ENCODE assay signal across 8 cellular contexts in the genomic region with DNA sequence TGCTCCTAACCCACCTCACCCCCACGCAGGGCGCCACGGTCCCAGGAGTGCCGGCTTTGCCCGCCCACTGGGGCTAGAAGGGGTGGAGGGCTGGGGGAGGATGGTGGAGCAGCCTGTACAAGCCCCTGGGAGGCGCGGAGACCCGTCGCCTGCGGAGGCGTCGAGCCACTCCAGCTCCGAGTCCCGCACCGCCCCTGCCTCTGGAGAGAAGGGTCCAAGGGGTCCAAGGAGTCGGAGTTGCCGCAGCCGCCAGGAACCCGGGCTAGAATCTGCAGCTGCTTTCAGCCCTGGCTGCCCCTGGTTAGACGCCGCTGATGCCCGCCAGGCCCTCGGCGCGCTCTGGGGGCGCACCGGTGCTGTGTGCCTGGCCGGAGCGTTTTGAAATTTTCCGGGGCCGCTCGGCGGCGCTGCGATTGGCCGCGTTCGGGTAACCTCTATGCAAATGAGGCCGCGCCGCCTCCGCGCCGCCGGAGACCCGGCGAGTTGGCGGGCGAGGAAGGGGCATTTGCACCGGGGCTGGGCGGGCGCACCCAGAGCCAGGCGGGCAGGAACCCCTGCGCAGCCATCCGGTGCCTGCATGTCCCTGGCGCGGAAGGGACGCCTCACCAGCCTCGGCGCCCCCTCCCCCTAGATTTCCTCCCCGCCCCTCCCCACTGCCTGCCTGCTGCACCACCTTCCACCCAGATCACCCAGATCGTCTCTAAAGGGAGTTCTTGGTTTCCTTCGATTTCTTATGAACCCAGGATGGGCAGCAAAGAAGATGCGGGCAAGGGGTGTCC. TPM values are rescaled to one million over a fixed set of nuclear protein-coding genes. Genes with fewer than 3 reads are reported as not detected.
A peak's percentile ranks its signal among the peaks of the same experiment; 100 is the strongest.
DNase-seq lines count a peak whose midpoint lies in the region; ATAC-seq, FAIRE-seq and TF ChIP-seq lines count a peak whose summit lies in the region.

A gene with protein sequence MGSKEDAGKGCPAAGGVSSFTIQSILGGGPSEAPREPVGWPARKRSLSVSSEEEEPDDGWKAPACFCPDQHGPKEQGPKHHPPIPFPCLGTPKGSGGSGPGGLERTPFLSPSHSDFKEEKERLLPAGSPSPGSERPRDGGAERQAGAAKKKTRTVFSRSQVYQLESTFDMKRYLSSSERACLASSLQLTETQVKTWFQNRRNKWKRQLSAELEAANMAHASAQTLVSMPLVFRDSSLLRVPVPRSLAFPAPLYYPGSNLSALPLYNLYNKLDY (plus strand): TSS at position 502 of the 779 bp plus-strand sequence. CDS start 243 bp downstream, at position 745.

- no peaks in the 10 kb centered on the region for H4K20me1 ChIP-seq in OCI-LY1 (ENCODE audit: insufficient read depth, low read length)

- H3K4me2 ChIP-seq in OCI-LY1 (ENCODE audit: low read length): peak within 1 kb of the TSS; percentile 66

- TF ChIP-seq POLR2A in esophagus muscularis mucosa (IDR thresholded peaks at IDR 0.05; ENCODE audit: low read depth) (no peak), tibial nerve (IDR thresholded peaks at IDR 0.05) (no peak)

- H3K9me3 ChIP-seq in OCI-LY1 (ENCODE audit: low read length): no peaks in the 10 kb centered on the region
- H3K9me3 ChIP-seq in esophagus muscularis mucosa: no peaks in the 10 kb centered on the region
- H3K9me3 ChIP-seq in tibial nerve: no peaks in the 10 kb centered on the region

- DNase-seq in stimulated activated CD4-positive, alpha-beta T cell treated with anti-CD3 and anti-CD28 coated beads, Interleukin-2, amount 100 ng/mL, for 24 hours: peak; percentile 35 to 65
- no peak for DNase-seq in stimulated activated CD4-positive, alpha-beta T cell treated with anti-CD3 and anti-CD28 coated beads, Interleukin-1b, Interleukin-23, amount 100 ng/mL, for 48 hours
- peak; percentile 81 for DNase-seq in esophagus muscularis mucosa (ENCODE audit: extremely low spot score)
- peak; percentile 70 for DNase-seq in urothelium cell line (ENCODE audit: low spot score)
- DNase-seq in dermis blood vessel endothelial cell: no peak
- no peak for DNase-seq in tibial nerve (ENCODE audit: low spot score in 2 of 2)

- no peaks in the 10 kb centered on the region for H3F3A ChIP-seq in OCI-LY1 (ENCODE audit: insufficient read depth, low read length)

- no peaks in the 10 kb centered on the region for H3K9me2 ChIP-seq in OCI-LY1 (ENCODE audit: low read depth, low read length)

- H3K36me3 ChIP-seq in OCI-LY1 (ENCODE audit: insufficient read depth, low read length): no peaks in the 10 kb centered on the region; the same call in 1 of the 2 replicates
- no peaks in the 10 kb centered on the region for H3K36me3 ChIP-seq in esophagus muscularis mucosa
- no peaks in the 10 kb centered on the region for H3K36me3 ChIP-seq in tibial nerve

- no peaks in the 10 kb centered on the region for H3K79me2 ChIP-seq in OCI-LY1 (ENCODE audit: insufficient read depth, low read length)

- no peak within 1 kb of the TSS for H3K27ac ChIP-seq in OCI-LY1 (ENCODE audit: low read depth, low read length, poor library complexity, severe bottlenecking)
- no peak within 1 kb of the TSS for H3K27ac ChIP-seq in esophagus muscularis mucosa (replicated peaks in 1 of 4)
- no peak within 1 kb of the TSS for H3K27ac ChIP-seq in tibial nerve

- peak within 1 kb of the TSS; percentile 54 for H3K9ac ChIP-seq in OCI-LY1 (ENCODE audit: low read length)

- H3K4me3 ChIP-seq in OCI-LY1 (ENCODE audit: low read depth, low read length, poor library complexity, severe bottlenecking): peak within 1 kb of the TSS; percentile 57
- H3K4me3 ChIP-seq in esophagus muscularis mucosa: peak within 1 kb of the TSS in 3 of 4 donors; percentile 7 to 14 (median 13)
- no peak within 1 kb of the TSS for H3K4me3 ChIP-seq in tibial nerve

- intact Hi-C loops in esophagus muscularis mucosa (cut with DNase I): no loop called here

- FAIRE-seq in urothelium cell line (lab: Jason Lieb, UNC): no peak

- peaks cover 8% of the 10 kb centered on the region for H3K27me3 ChIP-seq in OCI-LY1 (ENCODE audit: insufficient read depth, low read length)
- H3K27me3 ChIP-seq in esophagus muscularis mucosa: peaks cover 6 to 100% (median 93%) of the 10 kb centered on the region in 4 donors
- peaks cover 0 to 100% of the 10 kb centered on the region in 2 donors for H3K27me3 ChIP-seq in tibial nerve

- TF ChIP-seq CTCF in OCI-LY1 (IDR thresholded peaks at IDR 0.05; ENCODE audit: low read length): no peak
- TF ChIP-seq CTCF in esophagus muscularis mucosa (IDR thresholded peaks at IDR 0.05): no peak
- TF ChIP-seq CTCF in tibial nerve (IDR thresholded peaks at IDR 0.05): no peak

- H2AFZ ChIP-seq in OCI-LY1 (ENCODE audit: low read length): no peak within 1 kb of the TSS

- 5% methylated on average over 4 of the region's 64 CpGs for WGBS in esophagus muscularis mucosa
- WGBS in tibial nerve, 2 donors: 1 to 2% methylated on average over 15 to 43 of the region's 64 CpGs

- TF ChIP-seq EP300 in esophagus muscularis mucosa (IDR thresholded peaks at IDR 0.05) (no peak), tibial nerve (IDR thresholded peaks at IDR 0.05) (no peak)

- ATAC-seq in GM21526 (IDR thresholded peaks at IDR 0.05; ENCODE audit: low FRiP score, unreplicated experiment): no peak

- H3K4me1 ChIP-seq in OCI-LY1 (ENCODE audit: insufficient read depth, low read length, severe bottlenecking) (peaks cover 22% of the 10 kb centered on the region), esophagus muscularis mucosa (peaks cover 37 to 71% (median 58%) of the 10 kb centered on the region in 4 donors), tibial nerve (peaks cover 0 to 84% (median 36%) of the 10 kb centered on the region in 4 donors)

RNA-seq across cellular contexts. Expression of the gene that starts here (rescaled TPM):
- total RNA-seq in esophagus muscularis mucosa (not detected), dermis blood vessel endothelial cell (not detected in 2 replicates), tibial nerve (not detected)

Comparison
In these comparisons a context has a peak if more than half of its experiments do, and no peak if none do; other contexts are left out.
1. DNase-seq: peak in stimulated activated CD4-positive, alpha-beta T cell treated with anti-CD3 and anti-CD28 coated beads, Interleukin-2, amount 100 ng/mL, for 24 hours (2 of 2) and urothelium cell line (single experiment); none in stimulated activated CD4-positive, alpha-beta T cell treated with anti-CD3 and anti-CD28 coated beads, Interleukin-1b, Interleukin-23, amount 100 ng/mL, for 48 hours (single experiment), dermis blood vessel endothelial cell (single experiment) and tibial nerve (0 of 2).
2. Peak in DNase-seq and H3K4me3 ChIP-seq in esophagus muscularis mucosa; RNA of the gene not detected or under 1 TPM.